Comparison of ENCODE assay signal across 1 cellular context in the genomic region with DNA sequence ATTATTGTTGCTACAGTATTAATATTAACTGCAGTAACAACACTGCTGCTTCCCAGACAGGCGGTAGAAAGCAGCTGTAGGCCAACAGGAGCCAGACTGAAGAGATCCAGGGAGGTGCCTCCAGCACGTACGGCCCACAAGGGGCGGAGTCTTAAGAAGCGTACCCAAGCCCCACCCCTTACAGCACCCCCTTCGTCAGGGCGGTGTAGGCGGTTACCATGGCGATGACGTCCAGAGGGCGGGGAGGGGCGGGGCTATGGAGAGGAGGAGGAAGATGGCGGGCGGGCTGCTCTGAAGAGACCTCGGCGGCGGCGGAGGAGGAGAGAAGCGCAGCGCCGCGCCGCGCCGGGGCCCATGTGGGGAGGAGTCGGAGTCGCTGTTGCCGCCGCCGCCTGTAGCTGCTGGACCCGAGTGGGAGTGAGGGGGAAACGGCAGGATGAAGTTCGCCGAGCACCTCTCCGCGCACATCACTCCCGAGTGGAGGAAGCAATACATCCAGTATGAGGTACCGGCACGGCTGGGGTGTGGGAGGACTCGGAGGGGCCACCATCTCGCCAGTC.
TF ChIP-seq lines count a peak whose summit lies in the region.

A gene (plus strand): TSS at position 257 of the 560 bp plus-strand sequence. CDS start 180 bp downstream, at position 437.

TF ChIP-seq in K562, 482 proteins besides CTCF, POLR2A, EP300 and RAD21 (continued from another document and continues in another):
- TF ChIP-seq ZBED1 (IDR thresholded peaks at IDR 0.05): peak; percentile 64; the same call in 1 of the 2 replicates
- TF ChIP-seq KAT7 (CRISPR knock-in tag; IDR thresholded peaks at IDR 0.05; ENCODE audit: borderline replicate concordance): peak; percentile 83; the same call in 1 of the 2 replicates
- peak in 1 of 2 experiments; percentile 68; a peak in 2 of 4 replicates for TF ChIP-seq CSDE1 (IDR thresholded peaks at IDR 0.05)
- TF ChIP-seq, protein P1, sequence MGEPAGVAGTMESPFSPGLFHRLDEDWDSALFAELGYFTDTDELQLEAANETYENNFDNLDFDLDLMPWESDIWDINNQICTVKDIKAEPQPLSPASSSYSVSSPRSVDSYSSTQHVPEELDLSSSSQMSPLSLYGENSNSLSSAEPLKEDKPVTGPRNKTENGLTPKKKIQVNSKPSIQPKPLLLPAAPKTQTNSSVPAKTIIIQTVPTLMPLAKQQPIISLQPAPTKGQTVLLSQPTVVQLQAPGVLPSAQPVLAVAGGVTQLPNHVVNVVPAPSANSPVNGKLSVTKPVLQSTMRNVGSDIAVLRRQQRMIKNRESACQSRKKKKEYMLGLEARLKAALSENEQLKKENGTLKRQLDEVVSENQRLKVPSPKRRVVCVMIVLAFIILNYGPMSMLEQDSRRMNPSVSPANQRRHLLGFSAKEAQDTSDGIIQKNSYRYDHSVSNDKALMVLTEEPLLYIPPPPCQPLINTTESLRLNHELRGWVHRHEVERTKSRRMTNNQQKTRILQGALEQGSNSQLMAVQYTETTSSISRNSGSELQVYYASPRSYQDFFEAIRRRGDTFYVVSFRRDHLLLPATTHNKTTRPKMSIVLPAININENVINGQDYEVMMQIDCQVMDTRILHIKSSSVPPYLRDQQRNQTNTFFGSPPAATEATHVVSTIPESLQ (CRISPR knock-in tag; IDR thresholded peaks at IDR 0.05): 0 out of 2 replicates have a peak, but pooled peaks have one; percentile 52
- TF ChIP-seq RFX1 (IDR thresholded peaks at IDR 0.05): peak; percentile 97
- TF ChIP-seq NR2C2 (CRISPR knock-in tag; IDR thresholded peaks at IDR 0.05): no peak
- TF ChIP-seq NR2C2 (tag; IDR thresholded peaks at IDR 0.05): 0 out of 2 replicates have a peak, but pooled peaks have one; percentile 42
- TF ChIP-seq, protein P2, sequence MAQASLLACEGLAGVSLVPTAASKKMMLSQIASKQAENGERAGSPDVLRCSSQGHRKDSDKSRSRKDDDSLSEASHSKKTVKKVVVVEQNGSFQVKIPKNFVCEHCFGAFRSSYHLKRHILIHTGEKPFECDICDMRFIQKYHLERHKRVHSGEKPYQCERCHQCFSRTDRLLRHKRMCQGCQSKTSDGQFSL (CRISPR knock-in tag; IDR thresholded peaks at IDR 0.05): peak; percentile 86
- TF ChIP-seq, protein P2 (tag; IDR thresholded peaks at IDR 0.05): no peak
- peak; percentile 89 for TF ChIP-seq ZNF263 (CRISPR knock-in tag; IDR thresholded peaks at IDR 0.05; ENCODE audit: borderline replicate concordance)
- 0 out of 4 replicates have a peak, but pooled peaks of 1 of the 2 experiments have one; percentile 48 for TF ChIP-seq TEAD1 (CRISPR knock-in tag; IDR thresholded peaks at IDR 0.05)
- no peak for TF ChIP-seq ATF1 (CRISPR knock-in tag; IDR thresholded peaks at IDR 0.05)
- peak; percentile 77 for TF ChIP-seq ATF1 (tag; IDR thresholded peaks at IDR 0.05)
- no peak for TF ChIP-seq SREBF1 (IDR thresholded peaks at IDR 0.05; ENCODE audit: borderline replicate concordance, low read depth, low read length)
- TF ChIP-seq ATF7 (IDR thresholded peaks at IDR 0.05): peak; percentile 48
- no peak for TF ChIP-seq ZNF12 (CRISPR knock-in tag; IDR thresholded peaks at IDR 0.05)
- peak; percentile 63 to 96 (median 91) for TF ChIP-seq YY1 (IDR thresholded peaks at IDR 0.05; ENCODE audit: borderline replicate concordance in 1 of 3, control insufficient read depth in 1 of 3, extremely low read depth in 1 of 3, insufficient read depth in 3 of 3, insufficient read length in 1 of 3, insufficient replicate concordance in 2 of 3, low read depth in 1 of 3, low read length in 2 of 3)
- TF ChIP-seq TBP (optimal IDR thresholded peaks at IDR 0.05; ENCODE audit: low read depth, low read length): peak; percentile 78
- no peak for TF ChIP-seq ZNF324 (CRISPR knock-in tag; IDR thresholded peaks at IDR 0.05)
- TF ChIP-seq, protein P3, sequence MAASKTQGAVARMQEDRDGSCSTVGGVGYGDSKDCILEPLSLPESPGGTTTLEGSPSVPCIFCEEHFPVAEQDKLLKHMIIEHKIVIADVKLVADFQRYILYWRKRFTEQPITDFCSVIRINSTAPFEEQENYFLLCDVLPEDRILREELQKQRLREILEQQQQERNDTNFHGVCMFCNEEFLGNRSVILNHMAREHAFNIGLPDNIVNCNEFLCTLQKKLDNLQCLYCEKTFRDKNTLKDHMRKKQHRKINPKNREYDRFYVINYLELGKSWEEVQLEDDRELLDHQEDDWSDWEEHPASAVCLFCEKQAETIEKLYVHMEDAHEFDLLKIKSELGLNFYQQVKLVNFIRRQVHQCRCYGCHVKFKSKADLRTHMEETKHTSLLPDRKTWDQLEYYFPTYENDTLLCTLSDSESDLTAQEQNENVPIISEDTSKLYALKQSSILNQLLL (CRISPR knock-in tag; IDR thresholded peaks at IDR 0.05; ENCODE audit: borderline replicate concordance): no peak
- no peak for TF ChIP-seq ZNF253 (CRISPR knock-in tag; conservative IDR thresholded peaks at IDR 0.05)
- TF ChIP-seq ZNF175 (CRISPR knock-in tag; IDR thresholded peaks at IDR 0.05; ENCODE audit: low read depth): peak; percentile 65; the same call in 1 of the 2 replicates
- TF ChIP-seq, protein P4, sequence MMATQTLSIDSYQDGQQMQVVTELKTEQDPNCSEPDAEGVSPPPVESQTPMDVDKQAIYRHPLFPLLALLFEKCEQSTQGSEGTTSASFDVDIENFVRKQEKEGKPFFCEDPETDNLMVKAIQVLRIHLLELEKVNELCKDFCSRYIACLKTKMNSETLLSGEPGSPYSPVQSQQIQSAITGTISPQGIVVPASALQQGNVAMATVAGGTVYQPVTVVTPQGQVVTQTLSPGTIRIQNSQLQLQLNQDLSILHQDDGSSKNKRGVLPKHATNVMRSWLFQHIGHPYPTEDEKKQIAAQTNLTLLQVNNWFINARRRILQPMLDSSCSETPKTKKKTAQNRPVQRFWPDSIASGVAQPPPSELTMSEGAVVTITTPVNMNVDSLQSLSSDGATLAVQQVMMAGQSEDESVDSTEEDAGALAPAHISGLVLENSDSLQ (IDR thresholded peaks at IDR 0.05): peak; percentile 48
- TF ChIP-seq MAZ (CRISPR knock-in tag; conservative IDR thresholded peaks at IDR 0.05 in 1 of 2, IDR thresholded peaks at IDR 0.05 in 1 of 2): peak; percentile 72 to 88; a peak in 3 of 4 replicates
- TF ChIP-seq SRSF1 (IDR thresholded peaks at IDR 0.05; ENCODE audit: low read depth, low read length): 0 out of 2 replicates have a peak, but pooled peaks have one; percentile 37
- TF ChIP-seq HEY1 (CRISPR knock-in tag; IDR thresholded peaks at IDR 0.05; ENCODE audit: borderline replicate concordance): no peak
- TF ChIP-seq TBL1XR1 (IDR thresholded peaks at IDR 0.05; ENCODE audit: low read length in 2 of 2): no peak
- peak; percentile 69 for TF ChIP-seq PML (IDR thresholded peaks at IDR 0.05; ENCODE audit: low read length)
- no peak; the same call in 1 of the 2 replicates for TF ChIP-seq SOX6 (IDR thresholded peaks at IDR 0.05)
- TF ChIP-seq RBBP5 (IDR thresholded peaks at IDR 0.05; ENCODE audit: borderline replicate concordance, insufficient read depth, low read length, poor library complexity, severe bottlenecking): no peak
- TF ChIP-seq, protein P5, sequence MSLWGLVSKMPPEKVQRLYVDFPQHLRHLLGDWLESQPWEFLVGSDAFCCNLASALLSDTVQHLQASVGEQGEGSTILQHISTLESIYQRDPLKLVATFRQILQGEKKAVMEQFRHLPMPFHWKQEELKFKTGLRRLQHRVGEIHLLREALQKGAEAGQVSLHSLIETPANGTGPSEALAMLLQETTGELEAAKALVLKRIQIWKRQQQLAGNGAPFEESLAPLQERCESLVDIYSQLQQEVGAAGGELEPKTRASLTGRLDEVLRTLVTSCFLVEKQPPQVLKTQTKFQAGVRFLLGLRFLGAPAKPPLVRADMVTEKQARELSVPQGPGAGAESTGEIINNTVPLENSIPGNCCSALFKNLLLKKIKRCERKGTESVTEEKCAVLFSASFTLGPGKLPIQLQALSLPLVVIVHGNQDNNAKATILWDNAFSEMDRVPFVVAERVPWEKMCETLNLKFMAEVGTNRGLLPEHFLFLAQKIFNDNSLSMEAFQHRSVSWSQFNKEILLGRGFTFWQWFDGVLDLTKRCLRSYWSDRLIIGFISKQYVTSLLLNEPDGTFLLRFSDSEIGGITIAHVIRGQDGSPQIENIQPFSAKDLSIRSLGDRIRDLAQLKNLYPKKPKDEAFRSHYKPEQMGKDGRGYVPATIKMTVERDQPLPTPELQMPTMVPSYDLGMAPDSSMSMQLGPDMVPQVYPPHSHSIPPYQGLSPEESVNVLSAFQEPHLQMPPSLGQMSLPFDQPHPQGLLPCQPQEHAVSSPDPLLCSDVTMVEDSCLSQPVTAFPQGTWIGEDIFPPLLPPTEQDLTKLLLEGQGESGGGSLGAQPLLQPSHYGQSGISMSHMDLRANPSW (CRISPR knock-in tag; IDR thresholded peaks at IDR 0.05): no peak
- TF ChIP-seq, protein P6, sequence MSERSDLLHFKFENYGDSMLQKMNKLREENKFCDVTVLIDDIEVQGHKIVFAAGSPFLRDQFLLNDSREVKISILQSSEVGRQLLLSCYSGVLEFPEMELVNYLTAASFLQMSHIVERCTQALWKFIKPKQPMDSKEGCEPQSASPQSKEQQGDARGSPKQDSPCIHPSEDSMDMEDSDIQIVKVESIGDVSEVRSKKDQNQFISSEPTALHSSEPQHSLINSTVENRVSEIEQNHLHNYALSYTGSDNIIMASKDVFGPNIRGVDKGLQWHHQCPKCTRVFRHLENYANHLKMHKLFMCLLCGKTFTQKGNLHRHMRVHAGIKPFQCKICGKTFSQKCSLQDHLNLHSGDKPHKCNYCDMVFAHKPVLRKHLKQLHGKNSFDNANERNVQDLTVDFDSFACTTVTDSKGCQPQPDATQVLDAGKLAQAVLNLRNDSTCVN (CRISPR knock-in tag; IDR thresholded peaks at IDR 0.05): no peak
- TF ChIP-seq U2AF1 (optimal IDR thresholded peaks at IDR 0.05; ENCODE audit: low read depth, low read length): peak; percentile 23
- 0 out of 2 replicates have a peak, but pooled peaks have one; percentile 60 for TF ChIP-seq ERF (CRISPR knock-in tag; IDR thresholded peaks at IDR 0.05)
- TF ChIP-seq, protein P7, sequence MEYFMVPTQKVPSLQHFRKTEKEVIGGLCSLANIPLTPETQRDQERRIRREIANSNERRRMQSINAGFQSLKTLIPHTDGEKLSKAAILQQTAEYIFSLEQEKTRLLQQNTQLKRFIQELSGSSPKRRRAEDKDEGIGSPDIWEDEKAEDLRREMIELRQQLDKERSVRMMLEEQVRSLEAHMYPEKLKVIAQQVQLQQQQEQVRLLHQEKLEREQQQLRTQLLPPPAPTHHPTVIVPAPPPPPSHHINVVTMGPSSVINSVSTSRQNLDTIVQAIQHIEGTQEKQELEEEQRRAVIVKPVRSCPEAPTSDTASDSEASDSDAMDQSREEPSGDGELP (CRISPR knock-in tag; IDR thresholded peaks at IDR 0.05; ENCODE audit: borderline replicate concordance): peak; percentile 88
- TF ChIP-seq PHF8 (IDR thresholded peaks at IDR 0.05; ENCODE audit: borderline replicate concordance, low read length): peak; percentile 90
- TF ChIP-seq SMAD4 (CRISPR knock-in tag; conservative IDR thresholded peaks at IDR 0.05): 0 out of 2 replicates have a peak, but pooled peaks have one; percentile 81
- TF ChIP-seq NR2F6 (CRISPR knock-in tag; IDR thresholded peaks at IDR 0.05): no peak
- TF ChIP-seq TEAD4 (IDR thresholded peaks at IDR 0.05; ENCODE audit: low read length): no peak
- TF ChIP-seq TEAD4 (CRISPR knock-in tag; IDR thresholded peaks at IDR 0.05; ENCODE audit: borderline replicate concordance): no peak
- TF ChIP-seq MAFG (tag; conservative IDR thresholded peaks at IDR 0.05): no peak
- TF ChIP-seq CREB1 (IDR thresholded peaks at IDR 0.05): peak; percentile 38
- TF ChIP-seq CREB1 (CRISPR knock-in tag; IDR thresholded peaks at IDR 0.05): peak; percentile 51; the same call in 1 of the 2 replicates
- peak; percentile 90 for TF ChIP-seq KDM5B (IDR thresholded peaks at IDR 0.05; ENCODE audit: insufficient replicate concordance, low read depth, low read length)
- 0 out of 2 replicates have a peak, but pooled peaks have one; percentile 28 for TF ChIP-seq ZNF77 (CRISPR knock-in tag; IDR thresholded peaks at IDR 0.05)
- TF ChIP-seq IRF2 (CRISPR knock-in tag; IDR thresholded peaks at IDR 0.05): no peak
- no peak for TF ChIP-seq NFYB (IDR thresholded peaks at IDR 0.05; ENCODE audit: extremely low read depth, insufficient read length)
- peak; percentile 41 for TF ChIP-seq RBM22 (IDR thresholded peaks at IDR 0.05; ENCODE audit: low read depth, low read length, poor library complexity, severe bottlenecking)
- peak; percentile 76 for TF ChIP-seq GABPB1 (CRISPR knock-in tag; IDR thresholded peaks at IDR 0.05)
- TF ChIP-seq EGR1 (conservative IDR thresholded peaks at IDR 0.05): peak; percentile 49; the same call in 1 of the 2 replicates
- TF ChIP-seq SP1 (CRISPR knock-in tag; IDR thresholded peaks at IDR 0.05): peak; percentile 86
